Comparison of ENCODE assay signal across 16 cellular contexts in genomic region chr22:30863161-30863833, GRCh38.
DNase-seq lines count a peak whose midpoint lies in the region; ATAC-seq and TF ChIP-seq lines count a peak whose summit lies in the region.
"Had no signal": no experiment of that assay in that cellular context is flagged by ENCODE, and none has a peak within 500 bp of the region (broad histone marks: within the 10 kb centered on the region; RNA-seq: fewer than 3 reads in every experiment).

No MANE protein-coding gene starts in this region.

- POLR2A ChIA-PET in HEK293T (lab: Yijun Ruan, JAX), result no interaction called here
- POLR2A ChIA-PET in CD8-positive, alpha-beta memory T cell (lab: Charles Lee), result no interaction called here

- H3K4me3 ChIP-seq in esophagus muscularis mucosa, result no peak overlapping the region
- H3K4me3 ChIP-seq in osteoblast (ENCODE audit: insufficient read depth, low read length), result no peak overlapping the region
- no peak overlapping the region for H3K4me3 ChIP-seq in CD8-positive, alpha-beta memory T cell (ENCODE audit: low read length)
- H3K4me3 ChIP-seq: ovary, uterus had no signal

- WGBS in esophagus muscularis mucosa, result 63% methylated on average over 15 of the region's 17 CpGs

- H3K4me1 Mint-ChIP-seq in CD8-positive, alpha-beta memory T cell, result no peaks in the 10 kb centered on the region
- H3K4me1 Mint-ChIP-seq: activated naive CD8-positive, alpha-beta T cell treated with anti-CD3 and anti-CD28 coated beads for 36 hours had no signal

- H3K27me3 Mint-ChIP-seq in CD8-positive, alpha-beta memory T cell, result no peaks in the 10 kb centered on the region
- H3K27me3 Mint-ChIP-seq: activated naive CD8-positive, alpha-beta T cell treated with anti-CD3 and anti-CD28 coated beads for 36 hours had no signal

- no peak for ATAC-seq in GM21717 (IDR thresholded peaks at IDR 0.05; ENCODE audit: unreplicated experiment)

- H3K4me2 ChIP-seq in osteoblast (ENCODE audit: insufficient read depth, low read length), result no peak overlapping the region

- peaks cover 0 to 13% (median 0%) of the 10 kb centered on the region in 4 donors for H3K27me3 ChIP-seq in esophagus muscularis mucosa
- no peaks in the 10 kb centered on the region for H3K27me3 ChIP-seq in osteoblast (ENCODE audit: insufficient read depth, low read length)
- H3K27me3 ChIP-seq in CD8-positive, alpha-beta memory T cell (ENCODE audit: insufficient read depth, low read length, poor library complexity, severe bottlenecking), result no peaks in the 10 kb centered on the region
- H3K27me3 ChIP-seq: ovary, uterus had no signal

- H2AFZ ChIP-seq in osteoblast (ENCODE audit: low read length), result no peak overlapping the region

- no peaks in the 10 kb centered on the region for H3K79me2 ChIP-seq in osteoblast (ENCODE audit: insufficient read depth, low read length)

- TF ChIP-seq EP300 in esophagus muscularis mucosa (IDR thresholded peaks at IDR 0.05), result no peak

- no peaks in the 10 kb centered on the region for H3K9me3 Mint-ChIP-seq in CD8-positive, alpha-beta memory T cell
- H3K9me3 Mint-ChIP-seq: activated naive CD8-positive, alpha-beta T cell treated with anti-CD3 and anti-CD28 coated beads for 36 hours had no signal

- H3K27ac Mint-ChIP-seq in CD8-positive, alpha-beta memory T cell, result no peak overlapping the region
- H3K27ac Mint-ChIP-seq: activated naive CD8-positive, alpha-beta T cell treated with anti-CD3 and anti-CD28 coated beads for 36 hours had no signal

- H3K4me1 ChIP-seq in esophagus muscularis mucosa (no peaks in the 10 kb centered on the region), osteoblast (ENCODE audit: insufficient read depth, low read length) (peaks cover 2% of the 10 kb centered on the region)
- no peaks in the 10 kb centered on the region for H3K4me1 ChIP-seq in CD8-positive, alpha-beta memory T cell (ENCODE audit: insufficient read depth, low read length)
- H3K4me1 ChIP-seq: uterus had no signal

- CTCF ChIA-PET in HEK293T (lab: Yijun Ruan, JAX), result no interaction called here
- CTCF ChIA-PET in CD8-positive, alpha-beta memory T cell (lab: Charles Lee), result interaction anchor here (0.8 kb wide), 1 partner anchor 44 kb away, joined by 4 read pairs; no protein-coding TSS in a partner anchor

- TF ChIP-seq CTCF in esophagus muscularis mucosa (IDR thresholded peaks at IDR 0.05) (no peak), osteoblast (IDR thresholded peaks at IDR 0.05; ENCODE audit: extremely low read depth, low read depth, low read length) (peak; percentile 13)

- no peak overlapping the region for H3K4me3 Mint-ChIP-seq in CD8-positive, alpha-beta memory T cell
- H3K4me3 Mint-ChIP-seq: activated naive CD8-positive, alpha-beta T cell treated with anti-CD3 and anti-CD28 coated beads for 36 hours had no signal

- H3K27ac ChIP-seq in esophagus muscularis mucosa (replicated peaks in 1 of 4), result no peak overlapping the region
- no peak overlapping the region for H3K27ac ChIP-seq in osteoblast (ENCODE audit: low read depth, low read length)
- H3K27ac ChIP-seq in CD8-positive, alpha-beta memory T cell (ENCODE audit: low read depth, low read length), result no peak overlapping the region
- H3K27ac ChIP-seq: ovary, uterus had no signal

- H3K9me3 ChIP-seq in esophagus muscularis mucosa (no peaks in the 10 kb centered on the region), osteoblast (ENCODE audit: low read depth, low read length) (no peaks in the 10 kb centered on the region)
- no peaks in the 10 kb centered on the region for H3K9me3 ChIP-seq in CD8-positive, alpha-beta memory T cell (ENCODE audit: low read length)
- H3K9me3 ChIP-seq: ovary, uterus had no signal

- intact Hi-C loops in esophagus muscularis mucosa (cut with DNase I), result no loop called here

- H3K36me3 Mint-ChIP-seq in CD8-positive, alpha-beta memory T cell, result no peaks in the 10 kb centered on the region
- H3K36me3 Mint-ChIP-seq: activated naive CD8-positive, alpha-beta T cell treated with anti-CD3 and anti-CD28 coated beads for 36 hours had no signal

- DNase-seq in AG08395 (ENCODE audit: low spot score) (peak; percentile 3), HEK293T (ENCODE audit: extremely low spot score) (peak; percentile 5), esophagus muscularis mucosa (ENCODE audit: extremely low spot score) (peak; percentile 87), osteoblast (ENCODE audit: insufficient read length, low spot score, missing footprints) (peak; percentile 66), T-helper 9 cell (no peak)
- no peak for DNase-seq in CD8-positive, alpha-beta memory T cell
- no peak for DNase-seq in central memory CD4-positive, alpha-beta T cell
- DNase-seq: activated naive CD8-positive, alpha-beta T cell treated with anti-CD3 and anti-CD28 coated beads for 36 hours; DMS153; mammary epithelial cell; NCI-H1417 treated with DMSO at 0.1 percent for 48 hours; NCI-H524; SHP77; uterus had no signal

- H4K20me1 ChIP-seq in osteoblast (ENCODE audit: insufficient read depth, low read length), result no peaks in the 10 kb centered on the region

- TF ChIP-seq POLR2A in esophagus muscularis mucosa (IDR thresholded peaks at IDR 0.05; ENCODE audit: low read depth), result no peak

- H3K36me3 ChIP-seq in esophagus muscularis mucosa, result no peaks in the 10 kb centered on the region
- no peaks in the 10 kb centered on the region for H3K36me3 ChIP-seq in osteoblast (ENCODE audit: insufficient read depth, low read length)
- H3K36me3 ChIP-seq in CD8-positive, alpha-beta memory T cell (ENCODE audit: insufficient read depth, low read length), result no peaks in the 10 kb centered on the region
- H3K36me3 ChIP-seq: ovary, uterus had no signal

TF ChIP-seq in HEK293T, 16 proteins besides CTCF, POLR2A, EP300 and RAD21:
- TF ChIP-seq FOXM1 (IDR thresholded peaks at IDR 0.05; ENCODE audit: borderline replicate concordance) (no peak), FOXA1 (IDR thresholded peaks at IDR 0.05) (no peak), L3MBTL2 (conservative IDR thresholded peaks at IDR 0.05) (no peak), ZNF384 (IDR thresholded peaks at IDR 0.05) (no peak), ARNT (IDR thresholded peaks at IDR 0.05) (no peak), HDGF (IDR thresholded peaks at IDR 0.05; ENCODE audit: borderline replicate concordance) (no peak), PKNOX1 (IDR thresholded peaks at IDR 0.05) (no peak), TARDBP (IDR thresholded peaks at IDR 0.05) (no peak), SP1 (IDR thresholded peaks at IDR 0.05) (no peak), ELF4 (IDR thresholded peaks at IDR 0.05) (no peak), SUZ12 (IDR thresholded peaks at IDR 0.05) (no peak), FOXK2 (IDR thresholded peaks at IDR 0.05) (no peak), NFRKB (IDR thresholded peaks at IDR 0.05) (no peak), BHLHE40 (IDR thresholded peaks at IDR 0.05; ENCODE audit: borderline replicate concordance) (no peak), CTBP1 (IDR thresholded peaks at IDR 0.05; ENCODE audit: borderline replicate concordance) (no peak), LEF1 (IDR thresholded peaks at IDR 0.05; ENCODE audit: borderline replicate concordance) (no peak)

Comparison
In these comparisons a context has a peak if more than half of its experiments do, and no peak if none do; other contexts are left out.
1. DNase-seq: peak in AG08395 (single experiment), HEK293T (single experiment), esophagus muscularis mucosa (single experiment) and osteoblast (single experiment); none in T-helper 9 cell (single experiment), CD8-positive, alpha-beta memory T cell (0 of 5) and central memory CD4-positive, alpha-beta T cell (single experiment).